In genomic region chr12:111824312-111824711, GRCh38 we compare ENCODE assay signal across 8 cellular contexts. TPM values are rescaled to one million over a fixed set of nuclear protein-coding genes. Genes with fewer than 3 reads are reported as not detected.
DNase-seq lines count a peak whose midpoint lies in the region; ATAC-seq, FAIRE-seq and TF ChIP-seq lines count a peak whose summit lies in the region.
"Not testable (repeated sequence)": the region's sequence is repeated elsewhere in the genome, so short reads cannot be mapped to it uniquely, and the experiment has no call there.

No MANE protein-coding gene starts in this region.

- H3K18ac ChIP-seq in mesenchymal stem cell (ENCODE audit: low read depth in 1 of 2, low read length in 2 of 2) = not testable (repeated sequence)

- SMC1A ChIA-PET in GM12878 (lab: Charles Lee; ENCODE audit: uncharacterized antibody, unreplicated experiment) = not testable (repeated sequence)

- not testable (repeated sequence) for H3K14ac ChIP-seq in mesenchymal stem cell (ENCODE audit: low read length in 2 of 2)

- H3K27ac ChIP-seq in A673 (ENCODE audit: low read depth, low read length, poor library complexity, severe bottlenecking); HCT116 (ENCODE audit: low read depth, low read length); RWPE1; GM12878 (ENCODE audit: control insufficient read depth, insufficient read depth); mesenchymal stem cell (ENCODE audit: low read length, poor library complexity, severe bottlenecking): not testable (repeated sequence)

- H4K20me1 ChIP-seq in HCT116 (ENCODE audit: insufficient read depth); GM12878 (ENCODE audit: control insufficient read depth, insufficient read depth): not testable (repeated sequence)

- H3K4ac ChIP-seq in mesenchymal stem cell (ENCODE audit: low read depth in 1 of 2, low read length in 2 of 2) = not testable (repeated sequence)

- H2BK120ac ChIP-seq in mesenchymal stem cell (ENCODE audit: low read depth, low read length) = not testable (repeated sequence)

- not testable (repeated sequence) for H4K91ac ChIP-seq in mesenchymal stem cell (ENCODE audit: low read length)

- not testable (repeated sequence) for H3K9me3 ChIP-seq in A673 (ENCODE audit: low read depth, low read length, poor library complexity, severe bottlenecking); HCT116 (ENCODE audit: control insufficient read depth in 1 of 2, insufficient read depth in 1 of 2, low read depth in 1 of 2, low read length in 2 of 2); GM12878 (replicated peaks; ENCODE audit: control insufficient read depth, insufficient read depth, low read length); mesenchymal stem cell (ENCODE audit: control insufficient read depth, low read length)

- peak; percentile 61 for ATAC-seq in HCT116
- ATAC-seq in GM12878 = not testable (repeated sequence)

- not testable (repeated sequence) for H3K79me2 ChIP-seq in HCT116 (ENCODE audit: insufficient read depth, low read length); GM12878 (ENCODE audit: control insufficient read depth, insufficient read depth, low read length)

- not testable (repeated sequence) for H3K9ac ChIP-seq in HCT116 (ENCODE audit: low read length); GM12878 (ENCODE audit: control insufficient read depth, insufficient read depth, low read length); mesenchymal stem cell (ENCODE audit: low read length)

- POLR2A ChIA-PET in A673 (lab: Charles Lee; ENCODE audit: low non-redundant PET); HCT116 (lab: Charles Lee); RWPE1 (lab: Yijun Ruan, JAX; ENCODE audit: low non-redundant PET); GM12878 (lab: Charles Lee): not testable (repeated sequence)

- not testable (repeated sequence) for TF ChIP-seq POLR2A in HCT116 (IDR thresholded peaks at IDR 0.05; ENCODE audit: borderline replicate concordance, extremely low read depth, insufficient read depth, insufficient read length); GM12878 (IDR thresholded peaks at IDR 0.05; ENCODE audit: low read depth, low read length)

- peak overlapping the region; percentile 68 for H2AFZ ChIP-seq in HCT116 (ENCODE audit: low read depth, low read length, poor library complexity, severe bottlenecking)
- not testable (repeated sequence) for H2AFZ ChIP-seq in GM12878 (ENCODE audit: control insufficient read depth, low read depth, low read length); mesenchymal stem cell (ENCODE audit: low read depth, low read length)

- intact Hi-C loops in A673 (cut with micrococcal nuclease; ENCODE audit: unreplicated experiment) (loop anchor here (10.0 kb wide), 1 partner anchor 590 kb away; the partner anchor contains the start of gene PTPN11), HCT116 (cut with micrococcal nuclease) (loop anchor here (1.0 to 10.0 kb wide), 4 partner anchors 190 to 587 kb away; no protein-coding TSS in a partner anchor)
- intact Hi-C loops in GM12878 (cut with micrococcal nuclease; ENCODE audit: unreplicated experiment) = not testable (repeated sequence)

- H3K9me2 ChIP-seq in HCT116 (ENCODE audit: insufficient read depth) = not testable (repeated sequence)

- in situ Hi-C loops in GM12878 (cut with MboI) = not testable (repeated sequence)

- not testable (repeated sequence) for TF ChIP-seq EP300 in GM12878 (IDR thresholded peaks at IDR 0.05; ENCODE audit: borderline replicate concordance in 1 of 2, control insufficient read depth in 1 of 2, low read depth in 2 of 2, low read length in 2 of 2)

- H3K27me3 ChIP-seq in A673 (replicated peaks; ENCODE audit: insufficient read depth, low read depth, low read length, poor library complexity); HCT116 (ENCODE audit: insufficient read depth, low read length); GM12878 (replicated peaks in 1 of 2; ENCODE audit: control insufficient read depth in 2 of 2, insufficient read depth in 2 of 2, low read length in 1 of 2): not testable (repeated sequence)
- H3K27me3 ChIP-seq in mesenchymal stem cell (ENCODE audit: control insufficient read depth in 1 of 2, insufficient read depth in 1 of 2, low read length in 2 of 2) = peaks cover 27 to 42% of the 10 kb centered on the region in 2 experiments

- H2BK12ac ChIP-seq in mesenchymal stem cell (ENCODE audit: low read length in 2 of 2) = not testable (repeated sequence)

- H3K4me3 ChIP-seq in A673 (ENCODE audit: low read depth, low read length, poor library complexity, severe bottlenecking); HCT116 (replicated peaks in 1 of 2; ENCODE audit: low read depth in 1 of 2, low read length in 2 of 2); GM12878; fibroblast of pulmonary artery (replicated peaks; ENCODE audit: low read depth, low read length); mesenchymal stem cell (ENCODE audit: insufficient read depth in 1 of 2, low read depth in 1 of 2, low read length in 2 of 2): not testable (repeated sequence)

- TF ChIP-seq RAD21 in HCT116 (IDR thresholded peaks at IDR 0.05; ENCODE audit: low read depth) = peak; percentile 78
- TF ChIP-seq RAD21 in GM12878 (IDR thresholded peaks at IDR 0.05; ENCODE audit: insufficient read depth, low read depth, low read length) = peak; percentile 42

- not testable (repeated sequence) for H3K4me2 ChIP-seq in HCT116 (ENCODE audit: low read length); GM12878 (ENCODE audit: control insufficient read depth, insufficient read depth); mesenchymal stem cell (ENCODE audit: low read length, poor library complexity, severe bottlenecking)

- not testable (repeated sequence) for H4K8ac ChIP-seq in mesenchymal stem cell (ENCODE audit: low read length)

- TF ChIP-seq CTCF in A673 (conservative IDR thresholded peaks at IDR 0.05; ENCODE audit: low read depth, low read length) (peak; percentile 63), HCT116 (IDR thresholded peaks at IDR 0.05 in 2 of 3, conservative IDR thresholded peaks at IDR 0.05 in 1 of 3; ENCODE audit: borderline replicate concordance in 1 of 3, insufficient read depth in 1 of 3, low read depth in 2 of 3, low read length in 2 of 3) (peak; percentile 47 to 64 (median 59)), RWPE1 (conservative IDR thresholded peaks at IDR 0.05; ENCODE audit: low read depth) (peak; percentile 20), GM12878 (IDR thresholded peaks at IDR 0.05 in 2 of 3, conservative IDR thresholded peaks at IDR 0.05 in 1 of 3; ENCODE audit: control insufficient read depth in 2 of 3, extremely low read depth in 1 of 3, insufficient read depth in 1 of 3, low read depth in 3 of 3, low read length in 3 of 3) (peak; percentile 10 to 24 (median 15); a peak in 1 of 6 replicates), fibroblast of pulmonary artery (IDR thresholded peaks at IDR 0.05; ENCODE audit: low read length, missing control alignments) (peak; percentile 16)

- not testable (repeated sequence) for H2AK5ac ChIP-seq in mesenchymal stem cell (ENCODE audit: low read length, severe bottlenecking)

- not testable (repeated sequence) for H3K23ac ChIP-seq in mesenchymal stem cell (ENCODE audit: low read length in 2 of 2)

- not testable (repeated sequence) for H3K36me3 ChIP-seq in A673 (ENCODE audit: insufficient read depth, low read length, poor library complexity, severe bottlenecking); HCT116 (ENCODE audit: control insufficient read depth in 1 of 2, insufficient read depth in 2 of 2, low read length in 2 of 2); GM12878 (ENCODE audit: control insufficient read depth in 2 of 2, insufficient read depth in 2 of 2, low read length in 1 of 2); mesenchymal stem cell (ENCODE audit: control insufficient read depth in 1 of 2, insufficient read depth in 2 of 2, low read depth in 1 of 2, low read length in 2 of 2)

- H2BK5ac ChIP-seq in mesenchymal stem cell (ENCODE audit: low read depth, low read length, poor library complexity, severe bottlenecking) = not testable (repeated sequence)

- WGBS in GM12878 (ENCODE audit: insufficient coverage, insufficient replicate concordance, low lambda C conversion rate, missing lambda C conversion rate) = 7% methylated on average over 4 of the region's 4 CpGs
- 58% methylated on average over 3 of the region's 4 CpGs for WGBS in mesenchymal stem cell

- not testable (repeated sequence) for FAIRE-seq in GM12878 (lab: Jason Lieb, UNC)

- not testable (repeated sequence) for H3K79me1 ChIP-seq in mesenchymal stem cell (replicated peaks; ENCODE audit: low read length, poor library complexity, severe bottlenecking)

- not testable (repeated sequence) for BruUV-seq in A673 (replicated peaks; lab: Mats Ljungman, UMichigan); HCT116 (replicated peaks; lab: Mats Ljungman, UMichigan); GM12878 (replicated peaks; lab: Mats Ljungman, UMichigan)

- CTCF ChIA-PET in A673 (lab: Charles Lee); HCT116 (lab: Charles Lee): not testable (repeated sequence)
- CTCF ChIA-PET in RWPE1 (lab: Yijun Ruan, JAX) (interaction anchor here (0.6 kb wide), 1 partner anchor 21 kb away, joined by 3 read pairs; no protein-coding TSS in a partner anchor), GM12878 (lab: Yijun Ruan, JAX) (interaction anchor here (3.0 kb wide), 1 partner anchor 9 kb away, joined by 12 read pairs; no protein-coding TSS in a partner anchor)

- H2BK15ac ChIP-seq in mesenchymal stem cell (ENCODE audit: low read depth, poor library complexity, severe bottlenecking) = not testable (repeated sequence)

- RAD21 ChIA-PET in HCT116 (lab: Charles Lee; ENCODE audit: low non-redundant PET in 1 of 2, low total read pairs in 2 of 2, uncharacterized antibody in 2 of 2, unreplicated experiment in 2 of 2) = interaction anchor here in 1 of 2 experiments (0.7 kb wide), 1 partner anchor 102 kb away, joined by 3 read pairs; no protein-coding TSS in a partner anchor
- RAD21 ChIA-PET in GM12878 (lab: Charles Lee; ENCODE audit: unreplicated experiment) = not testable (repeated sequence)

- not testable (repeated sequence) for H3K4me1 ChIP-seq in A673 (ENCODE audit: insufficient read depth, low read length, poor library complexity, severe bottlenecking); HCT116 (ENCODE audit: control insufficient read depth in 1 of 2, insufficient read depth in 2 of 2, low read length in 2 of 2); GM12878 (ENCODE audit: control insufficient read depth, insufficient read depth, low read length); mesenchymal stem cell (ENCODE audit: control insufficient read depth, insufficient read depth, low read depth, low read length)

- DNase-seq in A673 (ENCODE audit: low spot score) = peak; percentile 30
- DNase-seq in DMS53 treated with DMSO at 0.1 percent for 48 hours (lab: John Stamatoyannopoulos, UW; ENCODE audit: unreplicated experiment) = peak; percentile 8
- DNase-seq in HCT116 (ENCODE audit: low read depth, low spot score); RWPE1 (ENCODE audit: low spot score); GM12878 (ENCODE audit: low read depth, low spot score): not testable (repeated sequence)
- peak; percentile 3 for DNase-seq in NCI-H1092 treated with DMSO at 0.1 percent for 48 hours (lab: John Stamatoyannopoulos, UW)
- DNase-seq in fibroblast of pulmonary artery (ENCODE audit: low read depth) = peak; percentile 10
- peak; percentile 14 for DNase-seq in mesenchymal stem cell

RNA-seq across cellular contexts. Expression of gene MAPKAPK5, which starts 17.7 kb away (rescaled TPM):
- total RNA-seq in A673 (2021) = 67.4 and 78.6 TPM in 2 replicates
- 57.9 TPM for total RNA-seq in HCT116 (2021; ENCODE audit: unreplicated experiment)
- polyA plus RNA-seq in HCT116 (2012) = 34.0 and 36.8 TPM in 2 replicates
- total RNA-seq in GM12878 (2013; cell fraction: nucleolus; rRNA removed) = 146 and 153 TPM in 2 replicates
- total RNA-seq in GM12878 (2014; rRNA removed) = 45.4 and 46.8 TPM in 2 replicates
- total RNA-seq in GM12878 (2014; rRNA removed; fragmentation: Illumina TruSeq; extraction: Trizol) = 40.8 and 42.5 TPM in 2 replicates
- 45.6 and 54.3 TPM in 2 replicates for total RNA-seq in GM12878 (2021)
- polyA plus RNA-seq in GM12878 (2011; ENCODE audit: low read depth) = 15.0 TPM
- 50.4 and 50.6 TPM in 2 replicates for polyA plus RNA-seq in GM12878 (2011; rRNA removed)
- polyA plus RNA-seq in GM12878 (2011; cell fraction: cytosol; rRNA removed) = 37.6 and 40.2 TPM in 2 replicates
- 58.5 and 67.3 TPM in 2 replicates for polyA plus RNA-seq in GM12878 (2011; cell fraction: nucleus; rRNA removed)
- 17.6 and 23.2 TPM in 2 replicates for polyA plus RNA-seq in GM12878 (2012)
- polyA plus RNA-seq in GM12878 (2014; fragmentation: Illumina TruSeq; extraction: Trizol) = 39.7 and 39.9 TPM in 2 replicates
- 10 to 100 TPM; 12.6 to 14.4 TPM for polyA plus RNA-seq in GM12878 (2014; fragmentation: Nextera tagmentation; extraction: Ambion mirVana)
- 42.2 and 48.6 TPM in 2 replicates for polyA plus RNA-seq in GM12878 (2014; rRNA removed)
- 10 to 100 TPM; 35.8 to 52.9 TPM for polyA plus RNA-seq in GM12878 (2016; fragmentation: Nextera tagmentation; extraction: Ambion mirVana)
- 45.6 and 55.0 TPM in 2 replicates for polyA minus RNA-seq in GM12878 (2011; rRNA and poly(A)+ RNA removed)
- polyA minus RNA-seq in GM12878 (2011; cell fraction: cytosol; rRNA and poly(A)+ RNA removed) = 10.3 and 16.3 TPM in 2 replicates
- polyA minus RNA-seq in GM12878 (2011; cell fraction: nucleus; rRNA and poly(A)+ RNA removed) = 26.6 and 43.9 TPM in 2 replicates
- polyA plus RNA-seq in mesenchymal stem cell (2013, experiment 1 of 2) = 18.2 TPM
- 18.5 TPM for polyA plus RNA-seq in mesenchymal stem cell (2013, experiment 2 of 2)

RNA-seq across cellular contexts. Expression of gene ALDH2, which starts 57.6 kb away (rescaled TPM):
- total RNA-seq in A673 (2021) (24.5 and 34.8 TPM in 2 replicates), HCT116 (2021; ENCODE audit: unreplicated experiment) (32.9 TPM), GM12878 (2014; rRNA removed) (11.9 and 12.2 TPM in 2 replicates), GM12878 (2014; rRNA removed; fragmentation: Illumina TruSeq; extraction: Trizol) (4.5 and 4.8 TPM in 2 replicates), GM12878 (2021) (15.2 and 16.6 TPM in 2 replicates)
- polyA plus RNA-seq in HCT116 (2012) = 44.6 and 54.0 TPM in 2 replicates
- total RNA-seq in GM12878 (2013; cell fraction: nucleolus; rRNA removed) = 1.4 and 2.4 TPM in 2 replicates
- 4.5 TPM for polyA plus RNA-seq in GM12878 (2011; ENCODE audit: low read depth)
- polyA plus RNA-seq in GM12878 (2011; rRNA removed) (1.4 TPM in 2 replicates), GM12878 (2014; fragmentation: Illumina TruSeq; extraction: Trizol) (5.9 and 7.7 TPM in 2 replicates), GM12878 (2014; fragmentation: Nextera tagmentation; extraction: Ambion mirVana) (1 to 10 TPM; 1.8 to 4.9 TPM), GM12878 (2014; rRNA removed) (16.2 and 16.4 TPM in 2 replicates), GM12878 (2016; fragmentation: Nextera tagmentation; extraction: Ambion mirVana) (10 to 100 TPM in 1 of 2 experiments, 1 to 10 TPM in 1; 9.7 to 12.4 TPM)
- 1.1 and 1.7 TPM in 2 replicates for polyA plus RNA-seq in GM12878 (2011; cell fraction: cytosol; rRNA removed)
- polyA plus RNA-seq in GM12878 (2011; cell fraction: nucleus; rRNA removed) = 3.8 and 5.1 TPM in 2 replicates
- polyA plus RNA-seq in GM12878 (2012) = 10.4 and 17.1 TPM in 2 replicates
- polyA minus RNA-seq in GM12878 (2011; rRNA and poly(A)+ RNA removed) = 0.22 and 1.1 TPM in 2 replicates
- polyA minus RNA-seq in GM12878 (2011; cell fraction: cytosol; rRNA and poly(A)+ RNA removed) = not detected in 2 replicates
- polyA minus RNA-seq in GM12878 (2011; cell fraction: nucleus; rRNA and poly(A)+ RNA removed) = 0.48 and 1.1 TPM in 2 replicates
- polyA plus RNA-seq in mesenchymal stem cell (2013, experiment 1 of 2) = 54.3 TPM
- polyA plus RNA-seq in mesenchymal stem cell (2013, experiment 2 of 2) = 52.7 TPM
